Comparison of ENCODE assay signal across 26 cellular contexts in the genomic region with DNA sequence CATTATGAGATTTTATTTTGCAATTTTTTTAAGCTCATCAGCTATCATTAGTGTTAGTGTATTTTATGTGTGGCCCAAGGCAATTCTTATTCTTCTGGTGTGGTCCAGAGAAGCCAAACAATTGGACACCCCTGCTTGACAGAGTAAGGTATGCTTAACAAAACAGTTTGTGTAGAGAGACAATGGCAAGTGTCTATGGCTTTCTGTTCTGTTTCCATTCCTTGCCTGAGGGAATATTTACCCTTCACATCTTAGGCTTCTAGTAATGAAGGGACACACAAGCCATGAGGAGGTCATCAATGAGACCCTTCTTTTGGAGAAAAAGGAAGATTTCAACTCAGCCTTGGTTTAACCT.
"Had no signal": no experiment of that assay in that cellular context is flagged by ENCODE, and none has a peak within 500 bp of the region (broad histone marks: within the 10 kb centered on the region; RNA-seq: fewer than 3 reads in every experiment).

No MANE protein-coding gene starts in this region.

- H3K27me3 ChIP-seq: dorsolateral prefrontal cortex, esophagus muscularis mucosa, foreskin keratinocyte, gastroesophageal sphincter, heart left ventricle, hepatocyte, left lung, ovary, sigmoid colon, stomach, tibial nerve had no signal

- H3K4me1 Mint-ChIP-seq: endodermal cell; naive thymus-derived CD8-positive, alpha-beta T cell; nephron progenitor cell; stimulated activated effector memory CD8-positive, alpha-beta T cell treated with anti-CD3 and anti-CD28 coated beads, Interleukin-12 subunit alpha, Interleukin-12 subunit beta, amount 100 ng/mL, for 72 hours had no signal

- H2AFZ ChIP-seq: hepatocyte had no signal

- H3K27me3 Mint-ChIP-seq: naive thymus-derived CD8-positive, alpha-beta T cell had no signal

- H3K4me2 ChIP-seq: hepatocyte had no signal

- DNase-seq: dorsolateral prefrontal cortex; effector CD4-positive, alpha-beta T cell; endodermal cell; foreskin keratinocyte; heart left ventricle; left cardiac atrium; left lung; mammary epithelial cell; naive thymus-derived CD8-positive, alpha-beta T cell; nephron progenitor cell; occipital lobe; ovary; posterior cingulate gyrus; psoas muscle; right cardiac atrium; sigmoid colon; stimulated activated CD4-positive, alpha-beta T cell treated with anti-CD3 and anti-CD28 coated beads, Interleukin-2, amount 100 ng/mL, for 24 hours; stimulated activated CD4-positive, alpha-beta T cell treated with anti-CD3 and anti-CD28 coated beads, Interleukin-4, amount 100 ng/mL, for 24 hours; stimulated activated naive CD4-positive, alpha-beta T cell treated with Interleukin-2 at 50 U/mL for 16 hours; stomach had no signal

- H3K9me3 Mint-ChIP-seq: endodermal cell, nephron progenitor cell had no signal

- ATAC-seq: foreskin keratinocyte; gastroesophageal sphincter; heart left ventricle; left cardiac atrium; left lung; naive thymus-derived CD8-positive, alpha-beta T cell; psoas muscle; right cardiac atrium; stimulated activated effector memory CD8-positive, alpha-beta T cell treated with anti-CD3 and anti-CD28 coated beads, Interleukin-12 subunit alpha, Interleukin-12 subunit beta, amount 100 ng/mL, for 72 hours had no signal

- H3K4me1 ChIP-seq: esophagus muscularis mucosa, gastroesophageal sphincter, heart left ventricle, left lung, psoas muscle, sigmoid colon, stomach, tibial nerve had no signal

- H3K4me3 Mint-ChIP-seq: endodermal cell; naive thymus-derived CD8-positive, alpha-beta T cell; nephron progenitor cell; stimulated activated effector memory CD8-positive, alpha-beta T cell treated with anti-CD3 and anti-CD28 coated beads, Interleukin-12 subunit alpha, Interleukin-12 subunit beta, amount 100 ng/mL, for 72 hours had no signal

- H3K36me3 ChIP-seq: esophagus muscularis mucosa, gastroesophageal sphincter, heart left ventricle, left lung, ovary, sigmoid colon, stomach, tibial nerve had no signal

- H3K27ac Mint-ChIP-seq: endodermal cell; naive thymus-derived CD8-positive, alpha-beta T cell; nephron progenitor cell; stimulated activated effector memory CD8-positive, alpha-beta T cell treated with anti-CD3 and anti-CD28 coated beads, Interleukin-12 subunit alpha, Interleukin-12 subunit beta, amount 100 ng/mL, for 72 hours had no signal

- H3K27ac ChIP-seq: dorsolateral prefrontal cortex, epithelial cell of prostate, esophagus muscularis mucosa, foreskin keratinocyte, gastroesophageal sphincter, heart left ventricle, hepatocyte, left lung, ovary, psoas muscle, sigmoid colon, stomach, tibial nerve had no signal

- H3K79me2 ChIP-seq: hepatocyte had no signal

- H3K9me3 ChIP-seq: esophagus muscularis mucosa, gastroesophageal sphincter, heart left ventricle, left lung, ovary, psoas muscle, sigmoid colon, stomach, tibial nerve had no signal

- H3K4me3 ChIP-seq: dorsolateral prefrontal cortex, esophagus muscularis mucosa, gastroesophageal sphincter, heart left ventricle, hepatocyte, left lung, ovary, psoas muscle, sigmoid colon, stomach, tibial nerve had no signal

- H3K36me3 Mint-ChIP-seq: naive thymus-derived CD8-positive, alpha-beta T cell; stimulated activated effector memory CD8-positive, alpha-beta T cell treated with anti-CD3 and anti-CD28 coated beads, Interleukin-12 subunit alpha, Interleukin-12 subunit beta, amount 100 ng/mL, for 72 hours had no signal
